Comparison of ENCODE assay signal across 18 cellular contexts in genomic region chr11:131246156-131246555, GRCh38.
DNase-seq lines count a peak whose midpoint lies in the region; ATAC-seq lines count a peak whose summit lies in the region.
"Had no signal": no experiment of that assay in that cellular context is flagged by ENCODE, and none has a peak within 500 bp of the region (broad histone marks: within the 10 kb centered on the region; RNA-seq: fewer than 3 reads in every experiment).

No MANE protein-coding gene starts in this region.

- in situ Hi-C loops in ACHN (cut with HindIII; ENCODE audit: low pct_ligation_motif_present, low pct_unique_long_range_greater_than_20kb, low sequenced_read_pairs): no loop called here

- DNase-seq in left cardiac atrium (no peak), cardiac septum (ENCODE audit: low spot score) (no peak), astrocyte of the hippocampus (ENCODE audit: low read depth, low spot score) (peak; percentile 32), iPS DF 4.7 (ENCODE audit: extremely low read depth, low spot score) (peak; percentile 49), ACHN (no peak), GM19240 (ENCODE audit: insufficient read length, low spot score) (no peak)
- DNase-seq: CD4-positive, alpha-beta T cell; IMR-90; KG1; MM.1S; NCI-H1417 treated with DMSO at 0.1 percent for 48 hours; NCI-H2081; NCI-H345; NCI-H510A treated with DMSO at 0.1 percent for 48 hours; SHP77; T-helper 1 cell had no signal

- intact Hi-C loops in left cardiac atrium (cut with DNase I): loop anchor here in 1 of 2 donors (10.0 kb wide), 1 partner anchor 419 kb away; no protein-coding TSS in a partner anchor
- intact Hi-C loops in cardiac septum (cut with DNase I): loop anchor here (5.0 kb wide), 2 partner anchors 266 to 426 kb away; no protein-coding TSS in a partner anchor

- ATAC-seq in left cardiac atrium (peak; percentile 41 to 44), HG02642 (IDR thresholded peaks at IDR 0.05; ENCODE audit: poor library complexity, unreplicated experiment) (no peak), HG03571 (IDR thresholded peaks at IDR 0.05; ENCODE audit: unreplicated experiment) (no peak)

Comparison
In these comparisons a context has a peak if more than half of its experiments do, and no peak if none do; other contexts are left out.
1. ATAC-seq: peak in left cardiac atrium (2 of 2); none in HG02642 (single experiment) and HG03571 (single experiment).
2. DNase-seq: peak in astrocyte of the hippocampus (single experiment) and iPS DF 4.7 (single experiment); none in left cardiac atrium (single experiment), cardiac septum (single experiment), ACHN (single experiment) and GM19240 (single experiment).